Comparison of ENCODE assay signal across 1 cellular context in the genomic region with DNA sequence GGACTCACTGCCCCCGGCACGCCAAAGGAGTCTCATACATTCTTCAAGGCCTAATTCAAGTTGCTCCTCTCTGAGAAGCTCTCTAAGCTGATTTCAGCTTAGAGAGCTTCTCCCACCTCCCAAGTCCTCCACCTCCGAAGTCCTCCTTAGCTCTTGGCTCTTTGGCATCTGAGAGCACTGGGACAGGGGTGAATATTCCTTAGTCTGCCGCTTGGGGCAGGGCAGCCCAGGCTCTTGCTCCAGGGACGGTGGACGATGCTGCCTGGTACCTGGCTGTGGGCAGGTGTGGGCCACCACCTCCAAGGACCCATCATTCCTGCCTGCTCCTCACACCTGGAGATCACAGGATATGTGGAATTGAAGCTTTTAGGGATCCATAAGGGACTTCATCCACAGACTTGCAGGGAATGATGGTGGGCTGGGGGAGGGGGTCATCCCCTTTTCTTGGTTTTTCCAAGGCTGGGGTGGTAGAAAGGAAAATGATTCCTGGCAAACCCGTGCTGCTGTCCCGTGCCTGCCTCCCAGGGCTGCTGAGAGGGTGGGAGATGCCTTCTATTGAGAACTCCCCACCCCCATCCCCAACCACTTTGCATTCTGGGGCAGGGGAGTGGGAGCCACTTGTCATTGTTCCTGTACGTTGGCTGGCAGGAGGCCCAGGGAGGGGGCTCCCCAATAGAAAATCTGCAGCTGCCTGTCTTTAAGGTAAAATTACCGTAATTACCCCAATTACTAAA.
TF ChIP-seq lines count a peak whose summit lies in the region.

No MANE protein-coding gene starts in this region.

TF ChIP-seq in K562, 482 proteins besides CTCF, POLR2A, EP300 and RAD21 (continued from another document):
- TF ChIP-seq, protein P1, sequence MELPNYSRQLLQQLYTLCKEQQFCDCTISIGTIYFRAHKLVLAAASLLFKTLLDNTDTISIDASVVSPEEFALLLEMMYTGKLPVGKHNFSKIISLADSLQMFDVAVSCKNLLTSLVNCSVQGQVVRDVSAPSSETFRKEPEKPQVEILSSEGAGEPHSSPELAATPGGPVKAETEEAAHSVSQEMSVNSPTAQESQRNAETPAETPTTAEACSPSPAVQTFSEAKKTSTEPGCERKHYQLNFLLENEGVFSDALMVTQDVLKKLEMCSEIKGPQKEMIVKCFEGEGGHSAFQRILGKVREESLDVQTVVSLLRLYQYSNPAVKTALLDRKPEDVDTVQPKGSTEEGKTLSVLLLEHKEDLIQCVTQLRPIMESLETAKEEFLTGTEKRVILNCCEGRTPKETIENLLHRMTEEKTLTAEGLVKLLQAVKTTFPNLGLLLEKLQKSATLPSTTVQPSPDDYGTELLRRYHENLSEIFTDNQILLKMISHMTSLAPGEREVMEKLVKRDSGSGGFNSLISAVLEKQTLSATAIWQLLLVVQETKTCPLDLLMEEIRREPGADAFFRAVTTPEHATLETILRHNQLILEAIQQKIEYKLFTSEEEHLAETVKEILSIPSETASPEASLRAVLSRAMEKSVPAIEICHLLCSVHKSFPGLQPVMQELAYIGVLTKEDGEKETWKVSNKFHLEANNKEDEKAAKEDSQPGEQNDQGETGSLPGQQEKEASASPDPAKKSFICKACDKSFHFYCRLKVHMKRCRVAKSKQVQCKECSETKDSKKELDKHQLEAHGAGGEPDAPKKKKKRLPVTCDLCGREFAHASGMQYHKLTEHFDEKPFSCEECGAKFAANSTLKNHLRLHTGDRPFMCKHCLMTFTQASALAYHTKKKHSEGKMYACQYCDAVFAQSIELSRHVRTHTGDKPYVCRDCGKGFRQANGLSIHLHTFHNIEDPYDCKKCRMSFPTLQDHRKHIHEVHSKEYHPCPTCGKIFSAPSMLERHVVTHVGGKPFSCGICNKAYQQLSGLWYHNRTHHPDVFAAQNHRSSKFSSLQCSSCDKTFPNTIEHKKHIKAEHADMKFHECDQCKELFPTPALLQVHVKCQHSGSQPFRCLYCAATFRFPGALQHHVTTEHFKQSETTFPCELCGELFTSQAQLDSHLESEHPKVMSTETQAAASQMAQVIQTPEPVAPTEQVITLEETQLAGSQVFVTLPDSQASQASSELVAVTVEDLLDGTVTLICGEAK (IDR thresholded peaks at IDR 0.05), result no peak
- TF ChIP-seq, protein P1 (CRISPR knock-in tag; IDR thresholded peaks at IDR 0.05), result 0 out of 2 replicates have a peak, but pooled peaks have one; percentile 14
- no peak for TF ChIP-seq NRF1 (conservative IDR thresholded peaks at IDR 0.05 in 1 of 2, IDR thresholded peaks at IDR 0.05 in 1 of 2)
- TF ChIP-seq SMC3 (conservative IDR thresholded peaks at IDR 0.05; ENCODE audit: insufficient read depth, low read depth, low read length), result peak; percentile 30; the same call in 1 of the 2 replicates
- peak; percentile 85 for TF ChIP-seq ZNF263 (CRISPR knock-in tag; IDR thresholded peaks at IDR 0.05; ENCODE audit: borderline replicate concordance)
- TF ChIP-seq, protein P2, sequence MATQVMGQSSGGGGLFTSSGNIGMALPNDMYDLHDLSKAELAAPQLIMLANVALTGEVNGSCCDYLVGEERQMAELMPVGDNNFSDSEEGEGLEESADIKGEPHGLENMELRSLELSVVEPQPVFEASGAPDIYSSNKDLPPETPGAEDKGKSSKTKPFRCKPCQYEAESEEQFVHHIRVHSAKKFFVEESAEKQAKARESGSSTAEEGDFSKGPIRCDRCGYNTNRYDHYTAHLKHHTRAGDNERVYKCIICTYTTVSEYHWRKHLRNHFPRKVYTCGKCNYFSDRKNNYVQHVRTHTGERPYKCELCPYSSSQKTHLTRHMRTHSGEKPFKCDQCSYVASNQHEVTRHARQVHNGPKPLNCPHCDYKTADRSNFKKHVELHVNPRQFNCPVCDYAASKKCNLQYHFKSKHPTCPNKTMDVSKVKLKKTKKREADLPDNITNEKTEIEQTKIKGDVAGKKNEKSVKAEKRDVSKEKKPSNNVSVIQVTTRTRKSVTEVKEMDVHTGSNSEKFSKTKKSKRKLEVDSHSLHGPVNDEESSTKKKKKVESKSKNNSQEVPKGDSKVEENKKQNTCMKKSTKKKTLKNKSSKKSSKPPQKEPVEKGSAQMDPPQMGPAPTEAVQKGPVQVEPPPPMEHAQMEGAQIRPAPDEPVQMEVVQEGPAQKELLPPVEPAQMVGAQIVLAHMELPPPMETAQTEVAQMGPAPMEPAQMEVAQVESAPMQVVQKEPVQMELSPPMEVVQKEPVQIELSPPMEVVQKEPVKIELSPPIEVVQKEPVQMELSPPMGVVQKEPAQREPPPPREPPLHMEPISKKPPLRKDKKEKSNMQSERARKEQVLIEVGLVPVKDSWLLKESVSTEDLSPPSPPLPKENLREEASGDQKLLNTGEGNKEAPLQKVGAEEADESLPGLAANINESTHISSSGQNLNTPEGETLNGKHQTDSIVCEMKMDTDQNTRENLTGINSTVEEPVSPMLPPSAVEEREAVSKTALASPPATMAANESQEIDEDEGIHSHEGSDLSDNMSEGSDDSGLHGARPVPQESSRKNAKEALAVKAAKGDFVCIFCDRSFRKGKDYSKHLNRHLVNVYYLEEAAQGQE (CRISPR knock-in tag; IDR thresholded peaks at IDR 0.05; ENCODE audit: low read depth), result 0 out of 2 replicates have a peak, but pooled peaks have one; percentile 36
- peak; percentile 46; the same call in 1 of the 2 replicates for TF ChIP-seq STAG1 (CRISPR knock-in tag; IDR thresholded peaks at IDR 0.05; ENCODE audit: borderline replicate concordance)
- TF ChIP-seq, protein P3, sequence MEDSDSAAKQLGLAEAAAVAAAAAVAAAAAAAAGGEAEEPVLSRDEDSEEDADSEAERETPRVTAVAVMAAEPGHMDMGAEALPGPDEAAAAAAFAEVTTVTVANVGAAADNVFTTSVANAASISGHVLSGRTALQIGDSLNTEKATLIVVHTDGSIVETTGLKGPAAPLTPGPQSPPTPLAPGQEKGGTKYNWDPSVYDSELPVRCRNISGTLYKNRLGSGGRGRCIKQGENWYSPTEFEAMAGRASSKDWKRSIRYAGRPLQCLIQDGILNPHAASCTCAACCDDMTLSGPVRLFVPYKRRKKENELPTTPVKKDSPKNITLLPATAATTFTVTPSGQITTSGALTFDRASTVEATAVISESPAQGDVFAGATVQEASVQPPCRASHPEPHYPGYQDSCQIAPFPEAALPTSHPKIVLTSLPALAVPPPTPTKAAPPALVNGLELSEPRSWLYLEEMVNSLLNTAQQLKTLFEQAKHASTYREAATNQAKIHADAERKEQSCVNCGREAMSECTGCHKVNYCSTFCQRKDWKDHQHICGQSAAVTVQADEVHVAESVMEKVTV (CRISPR knock-in tag; IDR thresholded peaks at IDR 0.05), result 0 out of 2 replicates have a peak, but pooled peaks have one; percentile 19
- TF ChIP-seq RB1 (IDR thresholded peaks at IDR 0.05; ENCODE audit: low read depth), result 0 out of 2 replicates have a peak, but pooled peaks have one; percentile 29
- peak; percentile 54; the same call in 1 of the 2 replicates for TF ChIP-seq CTBP1 (IDR thresholded peaks at IDR 0.05; ENCODE audit: borderline replicate concordance)
- peak; percentile 46; the same call in 1 of the 2 replicates for TF ChIP-seq ZEB2 (IDR thresholded peaks at IDR 0.05)
